Comparison of ENCODE assay signal across 8 cellular contexts in genomic region chr17:74467221-74467951, GRCh38. TPM values are rescaled to one million over a fixed set of nuclear protein-coding genes. Genes with fewer than 3 reads are reported as not detected.
DNase-seq lines count a peak whose midpoint lies in the region; ATAC-seq lines count a peak whose summit lies in the region.

No MANE protein-coding gene starts in this region.

- no peak overlapping the region for H2AK5ac ChIP-seq in mesenchymal stem cell (ENCODE audit: low read length, severe bottlenecking)

- no peak overlapping the region for H2AFZ ChIP-seq in mesenchymal stem cell (ENCODE audit: low read depth, low read length)

- ATAC-seq in GM18858 (IDR thresholded peaks at IDR 0.05; ENCODE audit: unreplicated experiment): peak; percentile 77
- peak; percentile 45 for ATAC-seq in GM21825 (IDR thresholded peaks at IDR 0.05; ENCODE audit: unreplicated experiment)

- H2BK120ac ChIP-seq in mesenchymal stem cell (ENCODE audit: low read depth, low read length): no peak overlapping the region

- H3K36me3 ChIP-seq in mesenchymal stem cell (ENCODE audit: control insufficient read depth in 1 of 2, insufficient read depth in 2 of 2, low read depth in 1 of 2, low read length in 2 of 2) (no peaks in the 10 kb centered on the region), MG63 (no peaks in the 10 kb centered on the region)

- H3K4ac ChIP-seq in mesenchymal stem cell (ENCODE audit: low read depth in 1 of 2, low read length in 2 of 2): no peak overlapping the region

- no peak overlapping the region for H3K18ac ChIP-seq in mesenchymal stem cell (ENCODE audit: low read depth in 1 of 2, low read length in 2 of 2)

- no peak overlapping the region for H3K23ac ChIP-seq in mesenchymal stem cell (ENCODE audit: low read length in 2 of 2)

- H4K91ac ChIP-seq in mesenchymal stem cell (ENCODE audit: low read length): no peak overlapping the region

- H2BK15ac ChIP-seq in mesenchymal stem cell (ENCODE audit: low read depth, poor library complexity, severe bottlenecking): no peak overlapping the region

- H3K4me2 ChIP-seq in mesenchymal stem cell (ENCODE audit: low read length, poor library complexity, severe bottlenecking): no peak overlapping the region

- no peak overlapping the region for H2BK5ac ChIP-seq in mesenchymal stem cell (ENCODE audit: low read depth, low read length, poor library complexity, severe bottlenecking)

- 35% methylated on average over 20 of the region's 21 CpGs for WGBS in mesenchymal stem cell

- H3K27me3 ChIP-seq in mesenchymal stem cell (ENCODE audit: control insufficient read depth in 1 of 2, insufficient read depth in 1 of 2, low read length in 2 of 2): peaks cover 44 to 73% of the 10 kb centered on the region in 2 experiments
- H3K27me3 ChIP-seq in MG63: no peaks in the 10 kb centered on the region; the same call in 1 of the 2 replicates

- no peak overlapping the region for H2BK12ac ChIP-seq in mesenchymal stem cell (ENCODE audit: low read length in 2 of 2)

- H3K4me3 ChIP-seq in mesenchymal stem cell (ENCODE audit: insufficient read depth in 1 of 2, low read depth in 1 of 2, low read length in 2 of 2): no peak overlapping the region
- no peak overlapping the region for H3K4me3 ChIP-seq in MG63

- H3K27me3 Mint-ChIP-seq in immature natural killer cell (ENCODE audit: low read depth in 3 of 3): peaks cover 8 to 14% (median 9%) of the 10 kb centered on the region in 3 donors

- peaks cover 22 to 34% (median 24%) of the 10 kb centered on the region in 3 donors for H3K36me3 Mint-ChIP-seq in immature natural killer cell

- no peak overlapping the region for H3K27ac ChIP-seq in mesenchymal stem cell (ENCODE audit: low read length, poor library complexity, severe bottlenecking)

- peak overlapping the region in 2 of 6 donors; percentile 91 to 96 for H3K27ac Mint-ChIP-seq in immature natural killer cell

- H3K9ac ChIP-seq in mesenchymal stem cell (ENCODE audit: low read length): no peak overlapping the region

- H3K79me1 ChIP-seq in mesenchymal stem cell (replicated peaks; ENCODE audit: low read length, poor library complexity, severe bottlenecking): no peaks in the 10 kb centered on the region

- peaks cover 3% of the 10 kb centered on the region for H3K4me1 ChIP-seq in mesenchymal stem cell (ENCODE audit: control insufficient read depth, insufficient read depth, low read depth, low read length)

- no peak overlapping the region for H3K14ac ChIP-seq in mesenchymal stem cell (ENCODE audit: low read length in 2 of 2)

- H3K9me3 ChIP-seq in mesenchymal stem cell (ENCODE audit: control insufficient read depth, low read length) (no peaks in the 10 kb centered on the region), MG63 (no peaks in the 10 kb centered on the region)

- no peak overlapping the region for H3K4me3 Mint-ChIP-seq in immature natural killer cell

- no peaks in the 10 kb centered on the region for H3K9me3 Mint-ChIP-seq in immature natural killer cell

- no peak overlapping the region for H4K8ac ChIP-seq in mesenchymal stem cell (ENCODE audit: low read length)

- DNase-seq in NOMO-1 (lab: John Stamatoyannopoulos, UW; ENCODE audit: unreplicated experiment in 2 of 2) (peak; percentile 51 to 73), immature natural killer cell (peak; percentile 52 to 64 (median 56)), 8988T (no peak), mesenchymal stem cell (no peak), MG63 (no peak), middle frontal gyrus (ENCODE audit: extremely low spot score, low spot score) (no peak)

- H3K4me1 Mint-ChIP-seq in immature natural killer cell: peaks cover 33% of the 10 kb centered on the region in 2 donors

RNA-seq across cellular contexts. Expression of gene CD300A, which starts 1.0 kb away (rescaled TPM):
- polyA plus RNA-seq in immature natural killer cell: 100 to 1,000 TPM; 357 to 514 (median 505) TPM
- not detected for polyA plus RNA-seq in mesenchymal stem cell (2013, experiment 1 of 2)
- polyA plus RNA-seq in mesenchymal stem cell (2013, experiment 2 of 2): not detected
- not detected in 2 replicates for total RNA-seq in MG63 (2014; rRNA removed; shearing (Covaris generic); ENCODE audit: low replicate concordance)

RNA-seq across cellular contexts. Expression of gene GPRC5C, which starts 35.5 kb away (rescaled TPM):
- polyA plus RNA-seq in immature natural killer cell: 1 to 10 TPM in 1 of 3 donors, under 1 TPM in 1, not detected in 1; 0.89 to 3.2 TPM
- 5.3 TPM for polyA plus RNA-seq in mesenchymal stem cell (2013, experiment 1 of 2)
- polyA plus RNA-seq in mesenchymal stem cell (2013, experiment 2 of 2): 5.1 TPM
- total RNA-seq in MG63 (2014; rRNA removed; shearing (Covaris generic); ENCODE audit: low replicate concordance): 10.4 and 18.5 TPM in 2 replicates

Comparison
In these comparisons a context has a peak if more than half of its experiments do, and no peak if none do; other contexts are left out.
1. DNase-seq: peak in NOMO-1 (2 of 2) and immature natural killer cell (3 of 3); none in 8988T (single experiment), mesenchymal stem cell (single experiment), MG63 (single experiment) and middle frontal gyrus (single experiment).